In genomic region chr3:37997321-37997720, GRCh38 we compare ENCODE assay signal across 12 cellular contexts. TPM values are rescaled to one million over a fixed set of nuclear protein-coding genes. Genes with fewer than 3 reads are reported as not detected.
DNase-seq lines count a peak whose midpoint lies in the region; ATAC-seq and TF ChIP-seq lines count a peak whose summit lies in the region.
"Had no signal": no experiment of that assay in that cellular context is flagged by ENCODE, and none has a peak within 500 bp of the region (broad histone marks: within the 10 kb centered on the region; RNA-seq: fewer than 3 reads in every experiment).

No MANE protein-coding gene starts in this region.

- POLR2A ChIA-PET in activated CD4-positive, alpha-beta memory T cell treated with anti-CD3 and anti-CD28 coated beads for 36 hours (lab: Charles Lee) = interaction anchor here (0.5 to 1.0 kb wide), 2 partner anchors 34 to 42 kb away, joined by 4 read pairs; partner anchors contain the start of gene DLEC1

- H3K27ac Mint-ChIP-seq in activated CD4-positive, alpha-beta memory T cell treated with anti-CD3 and anti-CD28 coated beads for 36 hours = no peak overlapping the region
- H3K27ac Mint-ChIP-seq: H9 had no signal

- DNase-seq in left cardiac atrium = peak; percentile 17
- no peak for DNase-seq in left ventricle myocardium superior
- DNase-seq in activated CD4-positive, alpha-beta memory T cell treated with anti-CD3 and anti-CD28 coated beads for 36 hours = peak; percentile 8
- DNase-seq in transverse colon = no peak
- DNase-seq in T-helper 9 cell = no peak
- no peak for DNase-seq in NCI-H1417 treated with DMSO at 0.1 percent for 48 hours (lab: John Stamatoyannopoulos, UW)

- H3K4me1 ChIP-seq in mucosa of stomach (ENCODE audit: control insufficient read depth, insufficient read depth, low read length) = peaks cover 89% of the 10 kb centered on the region
- H3K4me1 ChIP-seq in transverse colon = peaks cover 23 to 48% (median 46%) of the 10 kb centered on the region in 4 donors

- peaks cover 45% of the 10 kb centered on the region for H3K36me3 ChIP-seq in mucosa of stomach (ENCODE audit: control insufficient read depth, insufficient read depth, low read length)
- peaks cover 0 to 7% (median 0%) of the 10 kb centered on the region in 4 donors for H3K36me3 ChIP-seq in transverse colon

- H3K27me3 Mint-ChIP-seq in activated CD4-positive, alpha-beta memory T cell treated with anti-CD3 and anti-CD28 coated beads for 36 hours = no peaks in the 10 kb centered on the region

- no peak for ATAC-seq in left cardiac atrium
- no peak for ATAC-seq in left ventricle myocardium superior
- no peak for ATAC-seq in GM19324 (IDR thresholded peaks at IDR 0.05; ENCODE audit: low FRiP score, unreplicated experiment)

- H3K4me1 Mint-ChIP-seq in activated CD4-positive, alpha-beta memory T cell treated with anti-CD3 and anti-CD28 coated beads for 36 hours (ENCODE audit: low read depth) = peaks cover 59% of the 10 kb centered on the region

- no peak overlapping the region for H3K4me3 Mint-ChIP-seq in activated CD4-positive, alpha-beta memory T cell treated with anti-CD3 and anti-CD28 coated beads for 36 hours
- H3K4me3 Mint-ChIP-seq: H9 had no signal

- in situ Hi-C loops in transverse colon (cut with MboI; ENCODE audit: low pct_ligation_motif_present in 1 of 4, low pct_unique_long_range_greater_than_20kb in 1 of 4, low sequenced_read_pairs in 3 of 4) = no loop called here

- 86% methylated on average over 10 of the region's 10 CpGs; no CpG with 5 or more reads in 1 of the 2 donors for WGBS in transverse colon (ENCODE audit: low coverage in 1 of 2), 2 donors

- H3K36me3 Mint-ChIP-seq in activated CD4-positive, alpha-beta memory T cell treated with anti-CD3 and anti-CD28 coated beads for 36 hours = peaks cover 13% of the 10 kb centered on the region

- CTCF ChIA-PET in activated CD4-positive, alpha-beta memory T cell treated with anti-CD3 and anti-CD28 coated beads for 36 hours (lab: Charles Lee) = interaction anchor here (0.7 to 2.2 kb wide), 26 partner anchors 8 to 524 kb away, joined by 3 to 48 read pairs (median 4); partner anchors contain the start of genes ACAA1, DLEC1, EXOG and XYLB

- intact Hi-C loops in left cardiac atrium (cut with DNase I) (no loop called here), left ventricle myocardium superior (cut with micrococcal nuclease) (no loop called here), transverse colon (cut with DNase I; ENCODE audit: low total_unique reads) (no loop called here)
- intact Hi-C loops in activated CD4-positive, alpha-beta memory T cell treated with anti-CD3 and anti-CD28 coated beads for 36 hours (cut with micrococcal nuclease) = no loop called here

- H3K27me3 ChIP-seq in mucosa of stomach (ENCODE audit: control insufficient read depth, insufficient read depth, low read length) = no peaks in the 10 kb centered on the region
- no peaks in the 10 kb centered on the region for H3K27me3 ChIP-seq in transverse colon
- H3K27me3 ChIP-seq: ascending aorta, heart left ventricle had no signal

- no peak for TF ChIP-seq CTCF in transverse colon (IDR thresholded peaks at IDR 0.05)

- H3K9me3 ChIP-seq in mucosa of stomach (ENCODE audit: control insufficient read depth, low read length) = no peaks in the 10 kb centered on the region
- H3K9me3 ChIP-seq in transverse colon = no peaks in the 10 kb centered on the region
- H3K9me3 ChIP-seq: ascending aorta, heart left ventricle had no signal

- peak overlapping the region; percentile 71 for H3K9ac ChIP-seq in mucosa of stomach (ENCODE audit: low read length)

- no peak for TF ChIP-seq EP300 in transverse colon (IDR thresholded peaks at IDR 0.05; ENCODE audit: low read depth)

- H3K27ac ChIP-seq in transverse colon = peak overlapping the region; percentile 81 to 93 (median 89)

- H3K4me3 ChIP-seq in mucosa of stomach (ENCODE audit: low read length) (no peak overlapping the region), transverse colon (no peak overlapping the region)
- H3K4me3 ChIP-seq: ascending aorta, heart left ventricle had no signal

- no peaks in the 10 kb centered on the region for H3K9me3 Mint-ChIP-seq in activated CD4-positive, alpha-beta memory T cell treated with anti-CD3 and anti-CD28 coated beads for 36 hours
- H3K9me3 Mint-ChIP-seq: H9 had no signal

- no peak for TF ChIP-seq POLR2A in transverse colon (IDR thresholded peaks at IDR 0.05)

RNA-seq across cellular contexts. Expression of gene VILL, which starts 6.7 kb away (rescaled TPM):
- total RNA-seq in left cardiac atrium = 1 to 10 TPM; 6.1 to 6.2 TPM
- total RNA-seq in left ventricle myocardium superior = 2.7 TPM
- 10 to 100 TPM in 1 of 2 experiments, 1 to 10 TPM in 1; 9.9 to 11.3 TPM for total RNA-seq in activated CD4-positive, alpha-beta memory T cell treated with anti-CD3 and anti-CD28 coated beads for 36 hours
- total RNA-seq in transverse colon = 100 to 1,000 TPM; 112 to 214 (median 172) TPM

RNA-seq across cellular contexts. Expression of gene PLCD1, which starts 32.1 kb away (rescaled TPM):
- total RNA-seq in left cardiac atrium = 10 to 100 TPM; 10.8 to 12.3 TPM
- 6.9 TPM for total RNA-seq in left ventricle myocardium superior
- 10 to 100 TPM; 17.3 to 17.6 TPM for total RNA-seq in activated CD4-positive, alpha-beta memory T cell treated with anti-CD3 and anti-CD28 coated beads for 36 hours
- 100 to 1,000 TPM in 2 of 4 donors, 10 to 100 TPM in 2; 21.1 to 126 (median 91.4) TPM for total RNA-seq in transverse colon

RNA-seq across cellular contexts. Expression of gene DLEC1, which starts 41.7 kb away (rescaled TPM):
- total RNA-seq in left cardiac atrium (under 1 TPM; 0.29 to 0.82 TPM), left ventricle myocardium superior (1.1 TPM), transverse colon (1 to 10 TPM in 2 of 4 donors, under 1 TPM in 2; 0.20 to 4.1 (median 1.4) TPM)
- 1 to 10 TPM in 1 of 2 experiments, under 1 TPM in 1; 0.70 to 1.1 TPM for total RNA-seq in activated CD4-positive, alpha-beta memory T cell treated with anti-CD3 and anti-CD28 coated beads for 36 hours
- total RNA-seq: G401 had no signal

Comparison
In these comparisons a context has a peak if more than half of its experiments do, and no peak if none do; other contexts are left out.
1. DNase-seq: peak in left cardiac atrium (single experiment) and activated CD4-positive, alpha-beta memory T cell treated with anti-CD3 and anti-CD28 coated beads for 36 hours (single experiment); none in left ventricle myocardium superior (single experiment), transverse colon (single experiment), T-helper 9 cell (single experiment) and NCI-H1417 treated with DMSO at 0.1 percent for 48 hours (single experiment).
2. RNA of gene VILL, which starts 6.7 kb away (total RNA-seq): 112 to 214 TPM in transverse colon; 9.9 to 11.3 TPM in activated CD4-positive, alpha-beta memory T cell treated with anti-CD3 and anti-CD28 coated beads for 36 hours, 6.1 to 6.2 TPM in left cardiac atrium and 2.7 TPM in left ventricle myocardium superior (single experiment); every median in the first group is over 4 times any median in the second.